ENCODE assay signal across 1 cellular context in the genomic region with DNA sequence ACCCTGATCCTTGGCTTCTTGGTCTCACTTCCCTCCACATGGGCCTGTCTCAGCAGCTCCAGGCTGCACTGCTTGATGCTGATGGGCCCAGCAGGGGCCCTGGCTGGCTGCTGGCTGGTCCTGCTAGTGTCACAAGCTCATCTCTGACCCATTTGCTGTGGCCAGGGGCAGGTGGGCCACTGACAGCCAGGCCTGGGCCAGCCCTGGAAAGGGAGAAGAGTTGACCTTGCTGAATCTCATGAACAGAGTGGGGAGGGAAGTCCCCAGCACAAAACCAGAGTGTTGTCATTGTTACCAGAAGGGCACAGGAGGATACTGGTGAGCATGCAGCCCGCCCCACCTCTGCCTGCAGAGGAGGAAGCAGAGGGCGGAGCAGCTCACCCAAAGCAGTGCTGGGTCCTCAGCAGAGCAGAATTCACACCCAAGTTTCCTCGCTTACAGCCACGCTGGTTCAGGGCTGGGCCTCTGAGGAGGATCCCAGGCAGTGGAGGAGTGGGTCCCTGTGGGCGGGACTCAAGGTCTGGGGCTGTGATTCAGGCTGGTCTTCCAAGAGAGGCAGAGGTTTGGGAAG.
A peak's percentile ranks its signal among the peaks of the same experiment; 100 is the strongest.
TF ChIP-seq lines count a peak whose summit lies in the region.

No MANE protein-coding gene starts in this region.

TF ChIP-seq in WTC11, 78 proteins besides CTCF, POLR2A, EP300 and RAD21 (continued from another document):
- TF ChIP-seq, protein P1, sequence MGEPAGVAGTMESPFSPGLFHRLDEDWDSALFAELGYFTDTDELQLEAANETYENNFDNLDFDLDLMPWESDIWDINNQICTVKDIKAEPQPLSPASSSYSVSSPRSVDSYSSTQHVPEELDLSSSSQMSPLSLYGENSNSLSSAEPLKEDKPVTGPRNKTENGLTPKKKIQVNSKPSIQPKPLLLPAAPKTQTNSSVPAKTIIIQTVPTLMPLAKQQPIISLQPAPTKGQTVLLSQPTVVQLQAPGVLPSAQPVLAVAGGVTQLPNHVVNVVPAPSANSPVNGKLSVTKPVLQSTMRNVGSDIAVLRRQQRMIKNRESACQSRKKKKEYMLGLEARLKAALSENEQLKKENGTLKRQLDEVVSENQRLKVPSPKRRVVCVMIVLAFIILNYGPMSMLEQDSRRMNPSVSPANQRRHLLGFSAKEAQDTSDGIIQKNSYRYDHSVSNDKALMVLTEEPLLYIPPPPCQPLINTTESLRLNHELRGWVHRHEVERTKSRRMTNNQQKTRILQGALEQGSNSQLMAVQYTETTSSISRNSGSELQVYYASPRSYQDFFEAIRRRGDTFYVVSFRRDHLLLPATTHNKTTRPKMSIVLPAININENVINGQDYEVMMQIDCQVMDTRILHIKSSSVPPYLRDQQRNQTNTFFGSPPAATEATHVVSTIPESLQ (CRISPR knock-in tag; IDR thresholded peaks at IDR 0.05), result no peak
- no peak for TF ChIP-seq ESRRA (CRISPR knock-in tag; IDR thresholded peaks at IDR 0.05; ENCODE audit: borderline replicate concordance)
- TF ChIP-seq FOXP1 (CRISPR knock-in tag; IDR thresholded peaks at IDR 0.05; ENCODE audit: borderline replicate concordance), result 0 out of 2 replicates have a peak, but pooled peaks have one; percentile 28
- TF ChIP-seq SMAD3 (CRISPR knock-in tag; IDR thresholded peaks at IDR 0.05; ENCODE audit: borderline replicate concordance), result no peak
- no peak for TF ChIP-seq MYBL2 (CRISPR knock-in tag; IDR thresholded peaks at IDR 0.05)
- no peak for TF ChIP-seq SOX15 (CRISPR knock-in tag; IDR thresholded peaks at IDR 0.05)
